ENCODE assay signal across 22 cellular contexts in genomic region chr1:171279678-171280077, GRCh38. TPM values are rescaled to one million over a fixed set of nuclear protein-coding genes. Genes with fewer than 3 reads are reported as not detected.
A peak's percentile ranks its signal among the peaks of the same experiment; 100 is the strongest.
DNase-seq lines count a peak whose midpoint lies in the region; ATAC-seq and TF ChIP-seq lines count a peak whose summit lies in the region.
"Had no signal": no experiment of that assay in that cellular context is flagged by ENCODE, and none has a peak within 500 bp of the region (broad histone marks: within the 10 kb centered on the region; RNA-seq: fewer than 3 reads in every experiment).

No MANE protein-coding gene starts in this region.

- intact Hi-C loops in esophagus muscularis mucosa (cut with DNase I) (no loop called here), vagina (cut with DNase I) (no loop called here)

- peaks cover 2% of the 10 kb centered on the region for H3K27me3 Mint-ChIP-seq in GM23338 (ENCODE audit: insufficient read depth, low read depth, poor library complexity)
- no peaks in the 10 kb centered on the region for H3K27me3 Mint-ChIP-seq in WTC11 (ENCODE audit: low read depth)

- peak overlapping the region; percentile 45; the same call in 1 of the 2 replicates for H2AFZ ChIP-seq in GM23338

- no peak for TF ChIP-seq POLR2A in esophagus muscularis mucosa (IDR thresholded peaks at IDR 0.05; ENCODE audit: low read depth)
- TF ChIP-seq POLR2A in vagina (IDR thresholded peaks at IDR 0.05), result no peak

- H3K9me2 ChIP-seq in GM23338 (ENCODE audit: insufficient read depth), result 0 out of 2 replicates have a peak, but pooled peaks cover 6% of the 10 kb centered on the region

- H3F3A ChIP-seq in GM23338 (replicated peaks; ENCODE audit: low read depth), result no peaks in the 10 kb centered on the region

- no peak overlapping the region for H3K4me3 Mint-ChIP-seq in GM23338
- H3K4me3 Mint-ChIP-seq in WTC11, result no peak overlapping the region

- H3K4me1 ChIP-seq in GM23338 (ENCODE audit: insufficient read depth) (peaks cover 16% of the 10 kb centered on the region), esophagus muscularis mucosa (no peaks in the 10 kb centered on the region), vagina (no peaks in the 10 kb centered on the region)

- H4K20me1 ChIP-seq in GM23338 (replicated peaks; ENCODE audit: insufficient read depth), result no peaks in the 10 kb centered on the region

- ATAC-seq in GM23338 (no peak), WTC11 (no peak), HG02642 (IDR thresholded peaks at IDR 0.05; ENCODE audit: poor library complexity, unreplicated experiment) (no peak)
- ATAC-seq: Right ventricle myocardium inferior had no signal

- H3K27me3 ChIP-seq in GM23338 (ENCODE audit: insufficient read depth) (no peaks in the 10 kb centered on the region), esophagus muscularis mucosa (peaks cover 0 to 5% (median 0%) of the 10 kb centered on the region in 4 donors), vagina (no peaks in the 10 kb centered on the region)

- no peak for DNase-seq in GM23338 (ENCODE audit: low spot score)
- peak; percentile 38 for DNase-seq in MV-4-11 (lab: John Stamatoyannopoulos, UW)
- DNase-seq in OCI-M1 (lab: John Stamatoyannopoulos, UW), result peak; percentile 38
- DNase-seq in esophagus muscularis mucosa (ENCODE audit: extremely low spot score), result peak; percentile 3
- DNase-seq in NCI-H1092 treated with DMSO at 0.1 percent for 48 hours (lab: John Stamatoyannopoulos, UW), result no peak
- no peak for DNase-seq in vagina (ENCODE audit: extremely low spot score in 2 of 2)
- no peak for DNase-seq in WTC11 (ENCODE audit: low spot score)
- DNase-seq: DMS53, GDM1, IMR-90, NCI-H1105, NCI-H1694, NCI-H2081, NCI-H2171, NCI-H345, NCI-H524 treated with DMSO at 0.1 percent for 48 hours, NCI-H82 had no signal

- H3K4me1 Mint-ChIP-seq in GM23338, result peaks cover 17% of the 10 kb centered on the region
- peaks cover 36% of the 10 kb centered on the region for H3K4me1 Mint-ChIP-seq in WTC11

- H3K4me3 ChIP-seq in GM23338 (no peak overlapping the region), esophagus muscularis mucosa (no peak overlapping the region), vagina (no peak overlapping the region)

- H3K27ac ChIP-seq in GM23338 (ENCODE audit: low read depth), result no peak overlapping the region
- H3K27ac ChIP-seq in esophagus muscularis mucosa (replicated peaks in 1 of 4), result no peak overlapping the region
- H3K27ac ChIP-seq in vagina, result no peak overlapping the region

- no peaks in the 10 kb centered on the region for H3K79me2 ChIP-seq in GM23338 (replicated peaks; ENCODE audit: insufficient read depth)

- CTCF ChIA-PET in WTC11 (lab: Charles Lee), result interaction anchor here (2.0 kb wide), 1 partner anchor 34 kb away, joined by 7 read pairs; the partner anchor contains the start of gene FMO4

- H3K27ac Mint-ChIP-seq in GM23338 (no peak overlapping the region), WTC11 (no peak overlapping the region)

- no peak for TF ChIP-seq CTCF in GM23338 (conservative IDR thresholded peaks at IDR 0.05; ENCODE audit: low read depth in 2 of 2)
- TF ChIP-seq CTCF in esophagus muscularis mucosa (IDR thresholded peaks at IDR 0.05), result no peak
- TF ChIP-seq CTCF in vagina (IDR thresholded peaks at IDR 0.05), result no peak
- no peak for TF ChIP-seq CTCF in WTC11 (IDR thresholded peaks at IDR 0.05)

- POLR2A ChIA-PET in WTC11 (lab: Charles Lee), result no interaction called here

- H3K36me3 Mint-ChIP-seq in GM23338 (ENCODE audit: low read depth) (no peaks in the 10 kb centered on the region), WTC11 (no peaks in the 10 kb centered on the region)

- 61% methylated on average over 3 of the region's 3 CpGs for WGBS in esophagus muscularis mucosa

- H3K4me2 ChIP-seq in GM23338, result no peak overlapping the region

- H3K9me3 ChIP-seq in esophagus muscularis mucosa, result no peaks in the 10 kb centered on the region
- H3K9me3 ChIP-seq in vagina, result no peaks in the 10 kb centered on the region

- H3K36me3 ChIP-seq in GM23338 (ENCODE audit: insufficient read depth) (no peaks in the 10 kb centered on the region; the same call in 1 of the 2 replicates), esophagus muscularis mucosa (no peaks in the 10 kb centered on the region), vagina (no peaks in the 10 kb centered on the region)

- no peaks in the 10 kb centered on the region for H3K9me3 Mint-ChIP-seq in GM23338
- H3K9me3 Mint-ChIP-seq in WTC11, result peaks cover 4% of the 10 kb centered on the region

- no peak for TF ChIP-seq EP300 in esophagus muscularis mucosa (IDR thresholded peaks at IDR 0.05)

TF ChIP-seq in GM23338, 12 proteins besides CTCF, POLR2A, EP300 and RAD21 (continues in another document):
- no peak for TF ChIP-seq JUNB (IDR thresholded peaks at IDR 0.05; ENCODE audit: unreplicated experiment)
- TF ChIP-seq ETS1 (IDR thresholded peaks at IDR 0.05), result no peak

TF ChIP-seq in WTC11, 78 proteins besides CTCF, POLR2A, EP300 and RAD21:
- TF ChIP-seq JAZF1 (CRISPR knock-in tag; IDR thresholded peaks at IDR 0.05) (no peak), MAX (CRISPR knock-in tag; IDR thresholded peaks at IDR 0.05) (no peak), ZNF232 (CRISPR knock-in tag; IDR thresholded peaks at IDR 0.05) (no peak), IRF2 (CRISPR knock-in tag; IDR thresholded peaks at IDR 0.05; ENCODE audit: borderline replicate concordance, low read depth) (no peak), NFYB (CRISPR knock-in tag; conservative IDR thresholded peaks at IDR 0.05; ENCODE audit: low read depth) (no peak), ZNF396 (CRISPR knock-in tag; IDR thresholded peaks at IDR 0.05; ENCODE audit: borderline replicate concordance) (no peak), USF2 (CRISPR knock-in tag; IDR thresholded peaks at IDR 0.05) (no peak)
- TF ChIP-seq, protein P1, sequence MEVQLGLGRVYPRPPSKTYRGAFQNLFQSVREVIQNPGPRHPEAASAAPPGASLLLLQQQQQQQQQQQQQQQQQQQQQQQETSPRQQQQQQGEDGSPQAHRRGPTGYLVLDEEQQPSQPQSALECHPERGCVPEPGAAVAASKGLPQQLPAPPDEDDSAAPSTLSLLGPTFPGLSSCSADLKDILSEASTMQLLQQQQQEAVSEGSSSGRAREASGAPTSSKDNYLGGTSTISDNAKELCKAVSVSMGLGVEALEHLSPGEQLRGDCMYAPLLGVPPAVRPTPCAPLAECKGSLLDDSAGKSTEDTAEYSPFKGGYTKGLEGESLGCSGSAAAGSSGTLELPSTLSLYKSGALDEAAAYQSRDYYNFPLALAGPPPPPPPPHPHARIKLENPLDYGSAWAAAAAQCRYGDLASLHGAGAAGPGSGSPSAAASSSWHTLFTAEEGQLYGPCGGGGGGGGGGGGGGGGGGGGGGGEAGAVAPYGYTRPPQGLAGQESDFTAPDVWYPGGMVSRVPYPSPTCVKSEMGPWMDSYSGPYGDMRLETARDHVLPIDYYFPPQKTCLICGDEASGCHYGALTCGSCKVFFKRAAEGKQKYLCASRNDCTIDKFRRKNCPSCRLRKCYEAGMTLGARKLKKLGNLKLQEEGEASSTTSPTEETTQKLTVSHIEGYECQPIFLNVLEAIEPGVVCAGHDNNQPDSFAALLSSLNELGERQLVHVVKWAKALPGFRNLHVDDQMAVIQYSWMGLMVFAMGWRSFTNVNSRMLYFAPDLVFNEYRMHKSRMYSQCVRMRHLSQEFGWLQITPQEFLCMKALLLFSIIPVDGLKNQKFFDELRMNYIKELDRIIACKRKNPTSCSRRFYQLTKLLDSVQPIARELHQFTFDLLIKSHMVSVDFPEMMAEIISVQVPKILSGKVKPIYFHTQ (CRISPR knock-in tag; IDR thresholded peaks at IDR 0.05), result no peak

RNA-seq across cellular contexts. Expression of gene FMO1, which starts 31.4 kb away (rescaled TPM):
- total RNA-seq in GM23338 (2014; rRNA removed; shearing (Covaris generic)), result not detected in 2 replicates
- 0.19 and 0.23 TPM in 2 replicates for polyA plus RNA-seq in GM23338 (2016; fragmentation: Nextera tagmentation; extraction: Ambion mirVana)
- total RNA-seq in esophagus muscularis mucosa (under 1 TPM in 1 of 4 donors, not detected in 3; 0.34 TPM), vagina (6.4 TPM), WTC11 (2021) (0.30 TPM in 1 of 3 replicates, not detected in the others)
- total RNA-seq: H4, IMR-90, MCF 10A, SK-MEL-5 had no signal
- polyA plus RNA-seq: IMR-90 had no signal

RNA-seq across cellular contexts. Expression of gene FMO4, which starts 34.3 kb away (rescaled TPM):
- 1.0 and 3.4 TPM in 2 replicates for total RNA-seq in GM23338 (2014; rRNA removed; shearing (Covaris generic))
- polyA plus RNA-seq in GM23338 (2016; fragmentation: Nextera tagmentation; extraction: Ambion mirVana), result 2.4 and 3.1 TPM in 2 replicates
- total RNA-seq in esophagus muscularis mucosa, result 1 to 10 TPM; 1.2 to 3.2 (median 1.7) TPM
- total RNA-seq in vagina, result 0.98 TPM
- total RNA-seq in WTC11 (2021), result 1.8 to 3.8 TPM (median 3.6 TPM) in 3 replicates

Comparison
In these comparisons a context has a peak if more than half of its experiments do, and no peak if none do; other contexts are left out.
1. DNase-seq: peak in MV-4-11 (single experiment), OCI-M1 (single experiment) and esophagus muscularis mucosa (single experiment); none in GM23338 (single experiment), NCI-H1092 treated with DMSO at 0.1 percent for 48 hours (single experiment), vagina (0 of 2) and WTC11 (single experiment).